In genomic region chr4:79492148-79492547, GRCh38 we compare ENCODE assay signal across 30 cellular contexts.
DNase-seq lines count a peak whose midpoint lies in the region; ATAC-seq, FAIRE-seq and TF ChIP-seq lines count a peak whose summit lies in the region.
"Had no signal": no experiment of that assay in that cellular context is flagged by ENCODE, and none has a peak within 500 bp of the region (broad histone marks: within the 10 kb centered on the region; RNA-seq: fewer than 3 reads in every experiment).

No MANE protein-coding gene starts in this region.

- FAIRE-seq in kidney (lab: Jason Lieb, UNC) = no peak

- DNase-seq in CMK (ENCODE audit: low read depth) (peak; percentile 26), M059J (ENCODE audit: low read depth) (peak; percentile 1), coronary artery (ENCODE audit: low spot score) (peak; percentile 78), kidney (peak; percentile 61), NCI-H82 treated with DMSO at 0.1 percent for 48 hours (lab: John Stamatoyannopoulos, UW; ENCODE audit: unreplicated experiment) (no peak), NCI-H2196 (lab: John Stamatoyannopoulos, UW; ENCODE audit: unreplicated experiment) (no peak)
- DNase-seq: activated CD4-positive, CD25-positive, alpha-beta regulatory T cell treated with anti-CD3 and anti-CD28 coated beads, Interleukin-2, amount 50 U/mL, for 72 hours; activated CD8-positive, alpha-beta T cell treated with anti-CD3 and anti-CD28 coated beads for 36 hours; BE2C; dermis blood vessel endothelial cell; DMS53; GF-D8; hypothalamus; left lung; naive B cell; NCI-H1694 treated with DMSO at 0.1 percent for 48 hours; NCI-H2171; NCI-H524; Peyer's patch; small intestine; stimulated activated CD4-positive, alpha-beta T cell treated with anti-CD3 and anti-CD28 coated beads, Interleukin-1b, Interleukin-23, amount 100 ng/mL, for 48 hours; SW 1271; T-helper 9 cell; upper lobe of left lung had no signal

- no peak overlapping the region for H3K9ac ChIP-seq in kidney (ENCODE audit: low read length in 2 of 2)

- ATAC-seq in GM18517 (IDR thresholded peaks at IDR 0.05; ENCODE audit: unreplicated experiment) (no peak), gastroesophageal sphincter (no peak)
- ATAC-seq: activated CD8-positive, alpha-beta T cell treated with anti-CD3 and anti-CD28 coated beads for 36 hours; activated naive CD4-positive, alpha-beta T cell treated with anti-CD3 and anti-CD28 coated beads, Interleukin-2, amount 50 U/mL, for 72 hours; gastrocnemius medialis; HCT116; left lung had no signal

- H3K9me3 ChIP-seq in kidney (ENCODE audit: control insufficient read depth in 1 of 2, low read length in 2 of 2) = no peaks in the 10 kb centered on the region
- no peaks in the 10 kb centered on the region for H3K9me3 ChIP-seq in gastroesophageal sphincter
- H3K9me3 ChIP-seq: ascending aorta, BE2C, gastrocnemius medialis, left lung, Peyer's patch, upper lobe of left lung had no signal

- H3K27ac ChIP-seq in coronary artery = peak overlapping the region; percentile 62 to 76
- peak overlapping the region in 1 of 2 donors; percentile 21 for H3K27ac ChIP-seq in kidney (ENCODE audit: low read depth in 2 of 2, low read length in 2 of 2)
- peak overlapping the region in 1 of 4 donors; percentile 2 for H3K27ac ChIP-seq in gastroesophageal sphincter
- H3K27ac ChIP-seq: ascending aorta, left lung, Peyer's patch, upper lobe of left lung had no signal

- no peak for TF ChIP-seq POLR2A in gastroesophageal sphincter (IDR thresholded peaks at IDR 0.05)

- no peak for TF ChIP-seq EP300 in gastroesophageal sphincter (IDR thresholded peaks at IDR 0.05)

- H3K27me3 ChIP-seq in gastroesophageal sphincter = no peaks in the 10 kb centered on the region
- H3K27me3 ChIP-seq: ascending aorta, BE2C, gastrocnemius medialis, left lung, Peyer's patch, upper lobe of left lung had no signal

- H3K36me3 ChIP-seq in kidney (ENCODE audit: control insufficient read depth in 1 of 2, insufficient read depth in 2 of 2, low read length in 2 of 2) (no peaks in the 10 kb centered on the region), gastroesophageal sphincter (no peaks in the 10 kb centered on the region)
- H3K36me3 ChIP-seq: ascending aorta, BE2C, gastrocnemius medialis, left lung, Peyer's patch, upper lobe of left lung had no signal

- intact Hi-C loops in kidney (cut with DNase I) = no loop called here

- TF ChIP-seq CTCF in coronary artery (IDR thresholded peaks at IDR 0.05) (no peak), kidney (IDR thresholded peaks at IDR 0.05; ENCODE audit: borderline replicate concordance, extremely low read depth, insufficient read depth) (no peak), gastroesophageal sphincter (IDR thresholded peaks at IDR 0.05) (no peak)

- H3K4me3 ChIP-seq in coronary artery = peak overlapping the region; percentile 23
- no peak overlapping the region for H3K4me3 ChIP-seq in kidney (ENCODE audit: low read length in 2 of 2)
- no peak overlapping the region for H3K4me3 ChIP-seq in gastroesophageal sphincter
- H3K4me3 ChIP-seq: ascending aorta, left lung, Peyer's patch, upper lobe of left lung had no signal

- H3K4me1 ChIP-seq in kidney (ENCODE audit: control insufficient read depth in 1 of 2, insufficient read depth in 1 of 2, low read depth in 1 of 2, low read length in 2 of 2) = no peaks in the 10 kb centered on the region
- H3K4me1 ChIP-seq in gastroesophageal sphincter = no peaks in the 10 kb centered on the region
- H3K4me1 ChIP-seq: ascending aorta, gastrocnemius medialis, left lung, Peyer's patch, upper lobe of left lung had no signal

- 55 to 61% methylated on average over 2 to 3 of the region's 3 CpGs for WGBS in gastroesophageal sphincter (ENCODE audit: low coverage in 1 of 2), 2 donors

Comparison
In these comparisons a context has a peak if more than half of its experiments do, and no peak if none do; other contexts are left out.
1. DNase-seq: peak in CMK (single experiment), M059J (single experiment), coronary artery (single experiment) and kidney (single experiment); none in NCI-H82 treated with DMSO at 0.1 percent for 48 hours (single experiment) and NCI-H2196 (single experiment).